ENCODE assay signal across 26 cellular contexts in the genomic region with DNA sequence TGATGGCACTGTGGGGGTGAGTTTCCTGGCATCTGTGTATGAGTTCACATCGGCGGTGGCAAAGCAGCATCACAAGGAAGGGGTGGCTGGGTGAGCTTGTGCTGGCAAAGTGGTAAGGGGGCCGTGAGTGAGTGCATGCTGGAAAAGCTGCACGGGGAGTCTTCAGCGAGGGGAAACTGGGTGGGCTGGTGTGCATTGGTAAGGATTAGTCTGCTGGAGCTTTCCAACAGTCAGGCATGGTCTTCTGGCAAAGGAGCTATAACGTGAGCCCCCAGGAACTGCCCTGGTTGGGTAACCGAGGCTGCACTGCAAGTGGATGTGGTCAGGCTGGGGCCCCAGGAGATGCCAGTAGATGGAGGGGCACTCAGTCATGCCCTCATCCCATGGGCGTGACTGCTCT. TPM values are rescaled to one million over a fixed set of nuclear protein-coding genes. Genes with fewer than 3 reads are reported as not detected.
A peak's percentile ranks its signal among the peaks of the same experiment; 100 is the strongest.
DNase-seq lines count a peak whose midpoint lies in the region; ATAC-seq and TF ChIP-seq lines count a peak whose summit lies in the region.
"Had no signal": no experiment of that assay in that cellular context is flagged by ENCODE, and none has a peak within 500 bp of the region (broad histone marks: within the 10 kb centered on the region; RNA-seq: fewer than 3 reads in every experiment).

No MANE protein-coding gene starts in this region.

- H3K4me1 Mint-ChIP-seq in naive thymus-derived CD4-positive, alpha-beta T cell, result no peaks in the 10 kb centered on the region
- H3K4me1 Mint-ChIP-seq in stimulated activated effector memory CD8-positive, alpha-beta T cell treated with anti-CD3 and anti-CD28 coated beads, Interleukin-12 subunit alpha, Interleukin-12 subunit beta, amount 100 ng/mL, for 72 hours, result no peaks in the 10 kb centered on the region
- H3K4me1 Mint-ChIP-seq: CD14-positive monocyte; CD4-positive, alpha-beta memory T cell; CD4-positive, CD25-positive, alpha-beta regulatory T cell; CD8-positive, alpha-beta memory T cell had no signal

- H3K27ac ChIP-seq in BLaER1 (no peak overlapping the region), DND-41 (ENCODE audit: low read length) (no peak overlapping the region), testis (no peak overlapping the region)
- no peak overlapping the region for H3K27ac ChIP-seq in naive thymus-derived CD4-positive, alpha-beta T cell (ENCODE audit: low read depth, low read length)
- H3K27ac ChIP-seq: 22Rv1 had no signal

- H3K36me3 ChIP-seq in BLaER1 (no peaks in the 10 kb centered on the region), DND-41 (ENCODE audit: insufficient read depth, low read length) (no peaks in the 10 kb centered on the region), testis (ENCODE audit: low read depth, missing control alignments) (no peaks in the 10 kb centered on the region)
- H3K36me3 ChIP-seq in naive thymus-derived CD4-positive, alpha-beta T cell (ENCODE audit: control insufficient read depth in 2 of 3, insufficient read depth in 3 of 3, low read length in 3 of 3), result no peaks in the 10 kb centered on the region
- H3K36me3 ChIP-seq: BE2C had no signal

- peaks cover 10% of the 10 kb centered on the region for H3K4me1 ChIP-seq in BLaER1
- no peaks in the 10 kb centered on the region for H3K4me1 ChIP-seq in DND-41 (ENCODE audit: insufficient read depth, low read length)
- no peaks in the 10 kb centered on the region for H3K4me1 ChIP-seq in naive thymus-derived CD4-positive, alpha-beta T cell (ENCODE audit: control insufficient read depth in 2 of 2, insufficient read depth in 2 of 2, low read length in 2 of 2)
- H3K4me1 ChIP-seq in testis, result no peaks in the 10 kb centered on the region
- H3K4me1 ChIP-seq: BE2C, Caco-2 had no signal

- no peak overlapping the region for H3K4me3 ChIP-seq in BLaER1
- H3K4me3 ChIP-seq in DND-41 (ENCODE audit: low read depth in 1 of 2, low read length in 2 of 2), result no peak overlapping the region
- H3K4me3 ChIP-seq in naive thymus-derived CD4-positive, alpha-beta T cell (ENCODE audit: low read length), result no peak overlapping the region
- H3K4me3 ChIP-seq in testis, result no peak overlapping the region
- H3K4me3 ChIP-seq: GM12878 had no signal

- H4K20me1 ChIP-seq in BLaER1 (no peaks in the 10 kb centered on the region), DND-41 (ENCODE audit: insufficient read depth, low read length) (no peaks in the 10 kb centered on the region)

- 80 to 82% methylated on average over 7 to 8 of the region's 8 CpGs for WGBS in testis, 2 donors

- no peak for DNase-seq in DND-41
- DNase-seq in naive thymus-derived CD4-positive, alpha-beta T cell, result no peak
- no peak for DNase-seq in stimulated activated effector memory CD8-positive, alpha-beta T cell treated with anti-CD3 and anti-CD28 coated beads, Interleukin-12 subunit alpha, Interleukin-12 subunit beta, amount 100 ng/mL, for 72 hours (ENCODE audit: low spot score in 2 of 2)
- DNase-seq in testis, result no peak
- DNase-seq in 8988T, result no peak
- no peak for DNase-seq in NCI-H2107 treated with DMSO at 0.1 percent for 48 hours (lab: John Stamatoyannopoulos, UW; ENCODE audit: unreplicated experiment)
- DNase-seq: ACHN; BE2C; C1 segment of cervical spinal cord; Caco-2; Calu3; CD4-positive, alpha-beta memory T cell; CD4-positive, CD25-positive, alpha-beta regulatory T cell; CD8-positive, alpha-beta memory T cell; DMS79 treated with DMSO at 0.1 percent for 48 hours; EL; GDM1 had no signal

- H3K4me3 Mint-ChIP-seq in naive thymus-derived CD4-positive, alpha-beta T cell, result no peak overlapping the region
- no peak overlapping the region for H3K4me3 Mint-ChIP-seq in stimulated activated effector memory CD8-positive, alpha-beta T cell treated with anti-CD3 and anti-CD28 coated beads, Interleukin-12 subunit alpha, Interleukin-12 subunit beta, amount 100 ng/mL, for 72 hours
- H3K4me3 Mint-ChIP-seq: CD14-positive monocyte; CD4-positive, CD25-positive, alpha-beta regulatory T cell; CD8-positive, alpha-beta memory T cell had no signal

- intact Hi-C loops in naive thymus-derived CD4-positive, alpha-beta T cell (cut with micrococcal nuclease), result no loop called here
- intact Hi-C loops in testis (cut with DNase I; ENCODE audit: low total_unique reads), result no loop called here

- H3K9ac ChIP-seq in BLaER1, result no peak overlapping the region
- no peak overlapping the region for H3K9ac ChIP-seq in DND-41 (ENCODE audit: low read depth, low read length)

- peaks cover 0 to 4% (median 0%) of the 10 kb centered on the region in 5 donors for H3K27me3 Mint-ChIP-seq in naive thymus-derived CD4-positive, alpha-beta T cell
- H3K27me3 Mint-ChIP-seq: CD4-positive, alpha-beta memory T cell; CD4-positive, CD25-positive, alpha-beta regulatory T cell; CD8-positive, alpha-beta memory T cell had no signal

- peak overlapping the region; percentile 11; the same call in 1 of the 2 replicates for H3K4me2 ChIP-seq in BLaER1
- no peak overlapping the region for H3K4me2 ChIP-seq in DND-41 (ENCODE audit: insufficient read depth, low read length)

- H3K9me3 ChIP-seq in BLaER1, result peaks cover 5% of the 10 kb centered on the region; the same call in 1 of the 2 replicates
- no peaks in the 10 kb centered on the region for H3K9me3 ChIP-seq in DND-41 (ENCODE audit: insufficient read depth, low read length, severe bottlenecking)
- H3K9me3 ChIP-seq in naive thymus-derived CD4-positive, alpha-beta T cell (ENCODE audit: control insufficient read depth in 2 of 3, low read length in 3 of 3), result no peaks in the 10 kb centered on the region
- no peaks in the 10 kb centered on the region for H3K9me3 ChIP-seq in testis
- H3K9me3 ChIP-seq: BE2C, Caco-2 had no signal

- H3K9me3 Mint-ChIP-seq in naive thymus-derived CD4-positive, alpha-beta T cell, result peaks cover 0 to 39% (median 5%) of the 10 kb centered on the region in 11 donors
- peaks cover 8% of the 10 kb centered on the region for H3K9me3 Mint-ChIP-seq in stimulated activated effector memory CD8-positive, alpha-beta T cell treated with anti-CD3 and anti-CD28 coated beads, Interleukin-12 subunit alpha, Interleukin-12 subunit beta, amount 100 ng/mL, for 72 hours

- TF ChIP-seq CTCF in DND-41 (IDR thresholded peaks at IDR 0.05; ENCODE audit: borderline replicate concordance, extremely low read depth, low read length, poor library complexity, severe bottlenecking) (no peak), testis (IDR thresholded peaks at IDR 0.05) (no peak)

- ATAC-seq in DND-41 (ENCODE audit: insufficient read depth, low read depth) (peak; percentile 35; the same call in 1 of the 3 replicates), GM19467 (IDR thresholded peaks at IDR 0.05; ENCODE audit: unreplicated experiment) (no peak)
- ATAC-seq in naive thymus-derived CD4-positive, alpha-beta T cell, result peak; percentile 18
- ATAC-seq in stimulated activated effector memory CD8-positive, alpha-beta T cell treated with anti-CD3 and anti-CD28 coated beads, Interleukin-12 subunit alpha, Interleukin-12 subunit beta, amount 100 ng/mL, for 72 hours, result peak; percentile 37
- ATAC-seq: GM12878 had no signal

- H3K36me3 Mint-ChIP-seq in naive thymus-derived CD4-positive, alpha-beta T cell, result no peaks in the 10 kb centered on the region
- H3K36me3 Mint-ChIP-seq in stimulated activated effector memory CD8-positive, alpha-beta T cell treated with anti-CD3 and anti-CD28 coated beads, Interleukin-12 subunit alpha, Interleukin-12 subunit beta, amount 100 ng/mL, for 72 hours, result no peaks in the 10 kb centered on the region
- H3K36me3 Mint-ChIP-seq: CD14-positive monocyte; CD4-positive, alpha-beta memory T cell; CD4-positive, CD25-positive, alpha-beta regulatory T cell; CD8-positive, alpha-beta memory T cell had no signal

- no peak for TF ChIP-seq POLR2A in testis (IDR thresholded peaks at IDR 0.05)

- CTCF ChIA-PET in naive thymus-derived CD4-positive, alpha-beta T cell (lab: Charles Lee), result no interaction called here

- H3K79me2 ChIP-seq in DND-41 (ENCODE audit: insufficient read depth, low read length), result no peaks in the 10 kb centered on the region

- H3K27me3 ChIP-seq in BLaER1 (no peaks in the 10 kb centered on the region), DND-41 (ENCODE audit: insufficient read depth, low read length, poor library complexity) (no peaks in the 10 kb centered on the region), testis (no peaks in the 10 kb centered on the region)
- no peaks in the 10 kb centered on the region for H3K27me3 ChIP-seq in naive thymus-derived CD4-positive, alpha-beta T cell (ENCODE audit: control insufficient read depth in 2 of 2, insufficient read depth in 2 of 2, low read length in 2 of 2)
- H3K27me3 ChIP-seq: BE2C had no signal

- no peak overlapping the region for H3K27ac Mint-ChIP-seq in naive thymus-derived CD4-positive, alpha-beta T cell
- H3K27ac Mint-ChIP-seq in stimulated activated effector memory CD8-positive, alpha-beta T cell treated with anti-CD3 and anti-CD28 coated beads, Interleukin-12 subunit alpha, Interleukin-12 subunit beta, amount 100 ng/mL, for 72 hours, result no peak overlapping the region
- H3K27ac Mint-ChIP-seq: CD14-positive monocyte; CD4-positive, alpha-beta memory T cell; CD8-positive, alpha-beta memory T cell had no signal

- no peak overlapping the region for H2AFZ ChIP-seq in DND-41 (ENCODE audit: low read depth, low read length)

- POLR2A ChIA-PET in naive thymus-derived CD4-positive, alpha-beta T cell (lab: Charles Lee), result no interaction called here

RNA-seq across cellular contexts. Expression of gene ADAM29, which starts 30.7 kb away (rescaled TPM):
- not detected for total RNA-seq in naive thymus-derived CD4-positive, alpha-beta T cell
- not detected for polyA plus RNA-seq in naive thymus-derived CD4-positive, alpha-beta T cell
- total RNA-seq in testis, result 10 to 100 TPM; 19.9 to 31.4 TPM
- 100 TPM for polyA plus RNA-seq in testis (ENCODE audit: insufficient read depth, low read depth, low replicate concordance)
- total RNA-seq: A673; Caco-2; Calu3; CD4-positive, CD25-positive, alpha-beta regulatory T cell; CD8-positive, alpha-beta memory T cell; Daoy; G401; GM12878 had no signal
- polyA plus RNA-seq: AG04450; CD14-positive monocyte; CD4-positive, alpha-beta memory T cell had no signal

Comparison
In these comparisons a context has a peak if more than half of its experiments do, and no peak if none do; other contexts are left out.
1. RNA of gene ADAM29, which starts 30.7 kb away (total RNA-seq): 19.9 to 31.4 TPM in testis; not detected in naive thymus-derived CD4-positive, alpha-beta T cell; every median in the first group is over 10 times any median in the second.